Comparison of ENCODE assay signal across 26 cellular contexts in genomic region chr6:154354265-154354777, GRCh38. TPM values are rescaled to one million over a fixed set of nuclear protein-coding genes. Genes with fewer than 3 reads are reported as not detected.
DNase-seq lines count a peak whose midpoint lies in the region; ATAC-seq and TF ChIP-seq lines count a peak whose summit lies in the region.
"Had no signal": no experiment of that assay in that cellular context is flagged by ENCODE, and none has a peak within 500 bp of the region (broad histone marks: within the 10 kb centered on the region; RNA-seq: fewer than 3 reads in every experiment).

No MANE protein-coding gene starts in this region.

- H3K9me3 Mint-ChIP-seq in CD14-positive monocyte = peaks cover 0 to 7% (median 0%) of the 10 kb centered on the region in 7 donors
- H3K9me3 Mint-ChIP-seq in activated T-helper 17 cell treated with anti-CD3 and anti-CD28 coated beads, Interleukin-2, amount 50 U/mL, for 72 hours = peaks cover 4% of the 10 kb centered on the region
- H3K9me3 Mint-ChIP-seq: activated CD4-positive, alpha-beta memory T cell treated with anti-CD3 and anti-CD28 coated beads for 36 hours; type B pancreatic cell had no signal

- H2BK5ac ChIP-seq in neuronal stem cell (ENCODE audit: low read length) = no peak overlapping the region

- peak overlapping the region; percentile 68 to 87 for H3K4me3 Mint-ChIP-seq in CD14-positive monocyte
- peak overlapping the region; percentile 25 for H3K4me3 Mint-ChIP-seq in activated T-helper 17 cell treated with anti-CD3 and anti-CD28 coated beads, Interleukin-2, amount 50 U/mL, for 72 hours
- H3K4me3 Mint-ChIP-seq: activated CD4-positive, alpha-beta memory T cell treated with anti-CD3 and anti-CD28 coated beads for 36 hours; type B pancreatic cell had no signal

- H3K14ac ChIP-seq in neuronal stem cell (ENCODE audit: low read length) = no peak overlapping the region

- H3K27ac ChIP-seq in neuronal stem cell (replicated peaks; ENCODE audit: low read length) (no peak overlapping the region), stomach (peak overlapping the region in 1 of 5 donors; percentile 64)
- H3K27ac ChIP-seq: C4-2B, colonic mucosa, epithelial cell of prostate had no signal

- no peak overlapping the region for H3K4me2 ChIP-seq in neuronal stem cell (ENCODE audit: insufficient read depth, low read length, poor library complexity, severe bottlenecking)

- H3K27me3 ChIP-seq in GM06990 (replicated peaks; ENCODE audit: control insufficient read depth, insufficient read depth, low read length) (no peaks in the 10 kb centered on the region), neuronal stem cell (ENCODE audit: control insufficient read depth in 3 of 3, insufficient read depth in 3 of 3, low read depth in 1 of 3, low read length in 3 of 3) (no peaks in the 10 kb centered on the region), stomach (no peaks in the 10 kb centered on the region)
- H3K27me3 ChIP-seq: colonic mucosa had no signal

- H3K36me3 ChIP-seq in GM06990 (ENCODE audit: control insufficient read depth, insufficient read depth, low read length) = no peaks in the 10 kb centered on the region
- no peaks in the 10 kb centered on the region for H3K36me3 ChIP-seq in neuronal stem cell (replicated peaks in 1 of 2; ENCODE audit: control insufficient read depth in 2 of 2, insufficient read depth in 2 of 2, low read length in 2 of 2)
- H3K36me3 ChIP-seq in stomach = no peaks in the 10 kb centered on the region
- H3K36me3 ChIP-seq: colonic mucosa had no signal

- H3K4me1 Mint-ChIP-seq in CD14-positive monocyte = peaks cover 80% of the 10 kb centered on the region
- H3K4me1 Mint-ChIP-seq in activated T-helper 17 cell treated with anti-CD3 and anti-CD28 coated beads, Interleukin-2, amount 50 U/mL, for 72 hours = peaks cover 20% of the 10 kb centered on the region

- no peak overlapping the region for H3K23ac ChIP-seq in neuronal stem cell (ENCODE audit: low read depth, low read length, poor library complexity)

- ATAC-seq in activated T-helper 17 cell treated with anti-CD3 and anti-CD28 coated beads, Interleukin-2, amount 50 U/mL, for 72 hours (replicated peaks) = no peak
- ATAC-seq: PC-3 had no signal

- H2BK15ac ChIP-seq in neuronal stem cell (ENCODE audit: low read length) = no peak overlapping the region

- H4K91ac ChIP-seq in neuronal stem cell (ENCODE audit: low read depth, low read length, poor library complexity) = no peak overlapping the region

- H3K27me3 Mint-ChIP-seq in CD14-positive monocyte (ENCODE audit: low read depth in 3 of 3) = no peaks in the 10 kb centered on the region
- H3K27me3 Mint-ChIP-seq in activated T-helper 17 cell treated with anti-CD3 and anti-CD28 coated beads, Interleukin-2, amount 50 U/mL, for 72 hours = peaks cover 45% of the 10 kb centered on the region
- H3K27me3 Mint-ChIP-seq: type B pancreatic cell had no signal

- TF ChIP-seq CTCF in CD14-positive monocyte (IDR thresholded peaks at IDR 0.05) = no peak
- TF ChIP-seq CTCF in GM06990 (IDR thresholded peaks at IDR 0.05; ENCODE audit: insufficient read depth, low read length, poor library complexity, severe bottlenecking) = no peak
- TF ChIP-seq CTCF in stomach (IDR thresholded peaks at IDR 0.05) = no peak

- intact Hi-C loops in CD14-positive monocyte (cut with micrococcal nuclease) (loop anchor here (5.0 to 10.0 kb wide), 2 partner anchors 202 to 220 kb away; no protein-coding TSS in a partner anchor), stomach (cut with DNase I; ENCODE audit: low total_unique reads) (no loop called here)

- H3K27ac Mint-ChIP-seq in CD14-positive monocyte = peak overlapping the region; percentile 91 to 98 (median 97)
- peak overlapping the region; percentile 36 for H3K27ac Mint-ChIP-seq in activated T-helper 17 cell treated with anti-CD3 and anti-CD28 coated beads, Interleukin-2, amount 50 U/mL, for 72 hours
- H3K27ac Mint-ChIP-seq: activated CD4-positive, alpha-beta memory T cell treated with anti-CD3 and anti-CD28 coated beads for 36 hours; type B pancreatic cell had no signal

- H3K18ac ChIP-seq in neuronal stem cell (ENCODE audit: low read length) = no peak overlapping the region

- H3K79me1 ChIP-seq in neuronal stem cell (ENCODE audit: low read depth, low read length) = no peaks in the 10 kb centered on the region

- H3K36me3 Mint-ChIP-seq in CD14-positive monocyte = peaks cover 2 to 18% of the 10 kb centered on the region in 2 donors
- no peaks in the 10 kb centered on the region for H3K36me3 Mint-ChIP-seq in activated T-helper 17 cell treated with anti-CD3 and anti-CD28 coated beads, Interleukin-2, amount 50 U/mL, for 72 hours (ENCODE audit: low read depth)
- H3K36me3 Mint-ChIP-seq: activated CD4-positive, alpha-beta memory T cell treated with anti-CD3 and anti-CD28 coated beads for 36 hours; type B pancreatic cell had no signal

- no peak overlapping the region for H2AK5ac ChIP-seq in neuronal stem cell (ENCODE audit: low read depth, low read length)

- H3K4me1 ChIP-seq in neuronal stem cell (ENCODE audit: control insufficient read depth in 2 of 2, insufficient read depth in 1 of 2, low read depth in 1 of 2, low read length in 2 of 2) (peaks cover 0 to 3% of the 10 kb centered on the region in 2 donors), stomach (peaks cover 0 to 18% (median 0%) of the 10 kb centered on the region in 4 donors)
- H3K4me1 ChIP-seq: colonic mucosa had no signal

- no peak overlapping the region for H3K4ac ChIP-seq in neuronal stem cell (ENCODE audit: low read length)

- H2BK12ac ChIP-seq in neuronal stem cell (ENCODE audit: low read length) = no peak overlapping the region

- no peak overlapping the region for H2AFZ ChIP-seq in neuronal stem cell (ENCODE audit: low read length)

- TF ChIP-seq POLR2A in stomach (IDR thresholded peaks at IDR 0.05) = no peak

- no peak overlapping the region for H3K9ac ChIP-seq in neuronal stem cell (ENCODE audit: low read depth, low read length, poor library complexity)

- H4K8ac ChIP-seq in neuronal stem cell (ENCODE audit: low read depth, low read length) = peak overlapping the region; percentile 98

- H3K9me3 ChIP-seq in neuronal stem cell (replicated peaks in 1 of 2; ENCODE audit: control insufficient read depth in 2 of 2, insufficient read depth in 1 of 2, low read depth in 1 of 2, low read length in 2 of 2) (no peaks in the 10 kb centered on the region), stomach (no peaks in the 10 kb centered on the region)
- H3K9me3 ChIP-seq: colonic mucosa had no signal

- H2BK120ac ChIP-seq in neuronal stem cell (ENCODE audit: low read depth, low read length) = no peak overlapping the region

- peak overlapping the region; percentile 25 for H3K4me3 ChIP-seq in GM06990 (replicated peaks; ENCODE audit: low read depth, low read length)
- H3K4me3 ChIP-seq in neuronal stem cell (ENCODE audit: low read length in 2 of 2) = peak overlapping the region in 1 of 2 donors; percentile 61
- no peak overlapping the region for H3K4me3 ChIP-seq in stomach
- H3K4me3 ChIP-seq: colonic mucosa had no signal

- 100% methylated on average over 1 to 6 of the region's 8 CpGs for WGBS in neuronal stem cell (ENCODE audit: extremely low coverage in 2 of 2, insufficient read length in 2 of 2, insufficient replicate concordance in 1 of 2), 2 donors
- WGBS in stomach, 5 donors = 81 to 93% (median 87%) methylated on average over 8 of the region's 8 CpGs

- no peak for TF ChIP-seq EP300 in stomach (IDR thresholded peaks at IDR 0.05)

- no peak for DNase-seq in CD14-positive monocyte (ENCODE audit: low spot score)
- no peak for DNase-seq in GM06990 (ENCODE audit: extremely low read depth, insufficient read length)
- DNase-seq in neuronal stem cell (ENCODE audit: low spot score) = no peak
- DNase-seq in stomach = no peak
- no peak for DNase-seq in activated naive CD4-positive, alpha-beta T cell (lab: John Stamatoyannopoulos, UW)
- no peak for DNase-seq in NCI-H2029 (lab: John Stamatoyannopoulos, UW)
- DNase-seq: activated CD4-positive, alpha-beta T cell treated with anti-CD3 and anti-CD28 coated beads for 1 hour; activated gamma-delta T cell; colonic mucosa; DND-41; effector CD8-positive, alpha-beta T cell; H7; left colon; mammary epithelial cell; NCI-H1417 treated with DMSO at 0.1 percent for 48 hours; NCI-H2081 treated with DMSO at 0.1 percent for 48 hours; NCI-H526 treated with DMSO at 0.1 percent for 48 hours; NK-92 treated with Interleukin-12 subunit alpha and Interleukin-12 subunit beta, amount 100 ng/mL, for 24 hours; PC-3; right cardiac atrium; substantia nigra had no signal

RNA-seq across cellular contexts. Expression of gene IPCEF1, which starts 2.3 kb away (rescaled TPM):
- 10 to 100 TPM; 14.7 to 16.5 TPM for polyA plus RNA-seq in CD14-positive monocyte
- 10 to 100 TPM; 15.6 to 20.2 TPM for total RNA-seq in activated T-helper 17 cell treated with anti-CD3 and anti-CD28 coated beads, Interleukin-2, amount 50 U/mL, for 72 hours
- 0.21 TPM for polyA plus RNA-seq in neuronal stem cell (2013, experiment 1 of 2)
- polyA plus RNA-seq in neuronal stem cell (2013, experiment 2 of 2) = 0.25 TPM
- 10 to 100 TPM in 2 of 5 donors, under 1 TPM in 1, not detected in 2; under 0.01 to 47.1 (median 10.1) TPM for total RNA-seq in stomach
- 1 to 10 TPM in 1 of 3 donors, under 1 TPM in 2; 0.44 to 1.8 (median 0.98) TPM for polyA plus RNA-seq in stomach
- polyA plus RNA-seq: mammary epithelial cell had no signal
